ENCODE assay signal across 20 cellular contexts in the genomic region with DNA sequence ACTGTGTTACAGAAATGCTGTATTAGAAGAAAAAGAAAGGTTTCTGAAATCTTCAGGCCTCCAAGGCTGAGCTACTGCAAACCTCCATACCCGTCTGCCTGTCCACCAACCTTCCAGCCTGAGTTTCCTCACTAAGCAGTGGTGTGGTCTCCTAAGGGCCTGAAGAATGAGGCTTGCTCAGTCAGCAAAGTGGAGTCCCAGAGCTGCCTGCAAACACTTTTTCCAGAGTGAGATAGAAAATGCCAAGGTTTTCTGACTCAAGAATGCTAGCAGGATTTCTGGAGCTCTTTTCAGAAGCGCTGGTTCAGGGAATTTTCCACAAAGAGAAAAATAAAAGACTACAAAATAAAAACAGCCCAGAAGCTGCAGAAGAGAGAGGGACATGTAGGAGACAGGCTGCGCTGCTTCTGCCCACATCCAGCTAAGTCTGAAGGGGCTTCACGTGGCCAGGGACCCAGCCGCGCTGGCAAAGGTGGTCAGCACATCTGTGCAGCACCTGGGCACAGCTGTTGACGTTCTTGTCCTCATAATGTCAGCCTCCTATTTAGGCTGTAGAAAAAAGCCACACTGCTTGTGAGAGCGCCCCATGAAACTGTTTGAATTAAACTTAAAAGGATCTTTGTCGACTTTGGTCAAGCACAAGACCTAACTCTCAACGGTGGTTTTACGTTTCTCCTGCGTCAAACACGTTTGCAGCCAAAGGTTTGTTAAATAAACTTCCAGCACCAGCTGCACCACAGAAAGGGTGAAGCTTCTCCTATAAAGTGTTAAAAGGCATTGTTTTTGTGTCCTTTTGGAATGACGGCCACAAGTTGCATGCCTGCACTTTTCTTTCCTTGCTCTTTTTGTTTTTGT.
DNase-seq lines count a peak whose midpoint lies in the region; FAIRE-seq and TF ChIP-seq lines count a peak whose summit lies in the region.
"Had no signal": no experiment of that assay in that cellular context is flagged by ENCODE, and none has a peak within 500 bp of the region (broad histone marks: within the 10 kb centered on the region; RNA-seq: fewer than 3 reads in every experiment).

No MANE protein-coding gene starts in this region.

- DNase-seq in AG20443 (ENCODE audit: low spot score) (peak; percentile 29), adipocyte (ENCODE audit: low read depth) (peak; percentile 17), inferior parietal cortex (ENCODE audit: extremely low spot score) (peak; percentile 18), sigmoid colon (no peak), SKM-1 treated with dmso at 0.1 percent for 144 hours (lab: John Stamatoyannopoulos, UW; ENCODE audit: unreplicated experiment) (no peak), D721Med (ENCODE audit: insufficient read length, low spot score) (no peak), GM12892 (ENCODE audit: insufficient read length) (no peak), H54 (ENCODE audit: insufficient read length, low spot score) (no peak)
- DNase-seq: activated CD8-positive, alpha-beta T cell treated with anti-CD3 and anti-CD28 coated beads for 36 hours; activated naive CD4-positive, alpha-beta T cell treated with anti-CD3 and anti-CD28 coated beads for 36 hours; activated T-cell treated with anti-CD3 and anti-CD28 coated beads, Interleukin-2, amount 50 U/mL, for 1 hour; CD4-positive, alpha-beta memory T cell; NCI-H82; PC-9; stimulated activated CD4-positive, alpha-beta T cell treated with anti-CD3 and anti-CD28 coated beads, Interleukin-4, amount 100 ng/mL, for 1 hour had no signal

- intact Hi-C loops in sigmoid colon (cut with DNase I) = no loop called here

- FAIRE-seq in D721Med (lab: Jason Lieb, UNC) (no peak), GM12892 (lab: Jason Lieb, UNC) (no peak), H54 (lab: Jason Lieb, UNC) (no peak)
- FAIRE-seq: GM12891 had no signal

- H3K4me1 ChIP-seq in adipocyte (ENCODE audit: control insufficient read depth, insufficient read depth, low read length) (peaks cover 37% of the 10 kb centered on the region), sigmoid colon (peaks cover 0 to 10% (median 4%) of the 10 kb centered on the region in 4 donors)

- H3K36me3 ChIP-seq in adipocyte (ENCODE audit: control insufficient read depth, insufficient read depth, low read length, severe bottlenecking) (no peaks in the 10 kb centered on the region), sigmoid colon (no peaks in the 10 kb centered on the region)
- H3K36me3 ChIP-seq: MG63, SJSA1 had no signal

- H3K27me3 ChIP-seq in adipocyte (replicated peaks; ENCODE audit: control insufficient read depth, insufficient read depth, low read length) (no peaks in the 10 kb centered on the region), sigmoid colon (no peaks in the 10 kb centered on the region)
- H3K27me3 ChIP-seq: MG63, SJSA1 had no signal

- H3K9ac ChIP-seq in adipocyte (ENCODE audit: low read length) = peak overlapping the region; percentile 64

- TF ChIP-seq CTCF in sigmoid colon (IDR thresholded peaks at IDR 0.05) (no peak), D721Med (IDR thresholded peaks at IDR 0.05; ENCODE audit: insufficient read depth, missing control alignments) (no peak)

- no peak for TF ChIP-seq EP300 in sigmoid colon (IDR thresholded peaks at IDR 0.05)

- H3K9me3 ChIP-seq in adipocyte (ENCODE audit: control insufficient read depth, low read length) = no peaks in the 10 kb centered on the region
- H3K9me3 ChIP-seq in sigmoid colon = no peaks in the 10 kb centered on the region
- H3K9me3 ChIP-seq: MG63, SJSA1 had no signal

- H3K4me3 ChIP-seq in adipocyte (ENCODE audit: low read length) (peak overlapping the region; percentile 12), sigmoid colon (no peak overlapping the region)
- H3K4me3 ChIP-seq: MG63, PC-9, SJSA1, smooth muscle cell had no signal

- WGBS in sigmoid colon, 2 donors = 68 to 69% methylated on average over 14 of the region's 14 CpGs

- H3K27ac ChIP-seq in sigmoid colon = peak overlapping the region in 3 of 4 donors; percentile 36 to 53 (median 45)
- H3K27ac ChIP-seq: HL-60, PC-9, SJSA1 had no signal

- TF ChIP-seq POLR2A in sigmoid colon (IDR thresholded peaks at IDR 0.05) (no peak), GM12892 (IDR thresholded peaks at IDR 0.05; ENCODE audit: low read depth, low read length) (no peak), H54 (IDR thresholded peaks at IDR 0.05; ENCODE audit: low read depth, low read length) (no peak)

Comparison
In these comparisons a context has a peak if more than half of its experiments do, and no peak if none do; other contexts are left out.
1. DNase-seq: peak in AG20443 (single experiment), adipocyte (single experiment) and inferior parietal cortex (single experiment); none in sigmoid colon (single experiment), SKM-1 treated with dmso at 0.1 percent for 144 hours (single experiment), D721Med (single experiment), GM12892 (single experiment) and H54 (single experiment).